ENCODE assay signal across 9 cellular contexts in the genomic region with DNA sequence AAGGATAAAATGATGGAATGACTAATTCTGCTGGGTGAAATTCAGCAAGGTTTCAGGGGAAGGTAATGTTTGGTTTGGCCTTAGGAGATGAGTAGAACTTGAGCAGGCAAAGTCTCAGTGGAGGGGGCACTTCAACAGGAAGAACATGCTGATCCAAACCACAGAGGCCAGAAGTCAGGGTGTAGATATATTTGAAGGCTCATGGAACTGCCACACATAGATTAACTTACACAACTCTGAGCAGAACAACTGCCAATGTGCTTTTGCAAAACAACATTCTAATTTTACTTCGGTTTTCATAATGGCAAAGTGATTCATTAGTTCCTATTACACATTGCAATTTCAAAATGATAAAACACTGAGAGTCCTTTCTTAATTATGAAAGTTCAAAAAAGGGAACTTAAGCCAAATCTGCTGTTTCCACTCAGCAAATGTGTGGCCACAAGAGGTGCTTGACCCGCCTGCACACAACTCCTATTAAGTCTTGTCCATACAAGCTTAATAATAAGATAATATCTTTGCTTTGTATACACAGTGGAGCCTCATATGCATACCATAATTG.
DNase-seq lines count a peak whose midpoint lies in the region; ATAC-seq and TF ChIP-seq lines count a peak whose summit lies in the region.
"Had no signal": no experiment of that assay in that cellular context is flagged by ENCODE, and none has a peak within 500 bp of the region (broad histone marks: within the 10 kb centered on the region; RNA-seq: fewer than 3 reads in every experiment).

No MANE protein-coding gene starts in this region.

- H3K4me3 ChIP-seq in fibroblast of the aortic adventitia (ENCODE audit: low read depth, low read length), result no peak overlapping the region
- H3K4me3 ChIP-seq: body of pancreas had no signal

- TF ChIP-seq CTCF in fibroblast of the aortic adventitia (IDR thresholded peaks at IDR 0.05; ENCODE audit: insufficient read depth, low read length), result peak; percentile 26
- TF ChIP-seq CTCF in WTC11 (IDR thresholded peaks at IDR 0.05), result no peak

- ATAC-seq in GM21529 (IDR thresholded peaks at IDR 0.05; ENCODE audit: unreplicated experiment), result peak; percentile 80
- ATAC-seq in WTC11, result no peak
- ATAC-seq: body of pancreas had no signal

- DNase-seq in ELR (ENCODE audit: low read depth) (peak; percentile 82), MV-4-11 (lab: John Stamatoyannopoulos, UW) (peak; percentile 99), fibroblast of the aortic adventitia (ENCODE audit: low read depth) (peak; percentile 99), anterior cingulate cortex (lab: John Stamatoyannopoulos, UW) (no peak), WTC11 (ENCODE audit: low spot score) (no peak), DMS53 (lab: John Stamatoyannopoulos, UW) (no peak), NCI-H446 (lab: John Stamatoyannopoulos, UW) (no peak)

- H3K36me3 Mint-ChIP-seq in WTC11, result no peaks in the 10 kb centered on the region

- POLR2A ChIA-PET in WTC11 (lab: Charles Lee), result interaction anchor here (1.0 kb wide), 1 partner anchor 9 kb away, joined by 3 read pairs; no protein-coding TSS in a partner anchor

- CTCF ChIA-PET in WTC11 (lab: Charles Lee), result no interaction called here

- H3K4me1 Mint-ChIP-seq in WTC11, result no peaks in the 10 kb centered on the region

- no peaks in the 10 kb centered on the region for H3K9me3 Mint-ChIP-seq in WTC11

- H3K4me3 Mint-ChIP-seq in WTC11, result no peak overlapping the region

- H3K27me3 Mint-ChIP-seq in WTC11 (ENCODE audit: low read depth), result no peaks in the 10 kb centered on the region

- no peak overlapping the region for H3K27ac Mint-ChIP-seq in WTC11

TF ChIP-seq in WTC11, 78 proteins besides CTCF, POLR2A, EP300 and RAD21:
- no peak for TF ChIP-seq RELA (CRISPR knock-in tag; IDR thresholded peaks at IDR 0.05; ENCODE audit: borderline replicate concordance)
- no peak for TF ChIP-seq RORB (CRISPR knock-in tag; IDR thresholded peaks at IDR 0.05)
- no peak for TF ChIP-seq PRRX2 (CRISPR knock-in tag; IDR thresholded peaks at IDR 0.05)

Comparison
In these comparisons a context has a peak if more than half of its experiments do, and no peak if none do; other contexts are left out.
1. DNase-seq: peak in ELR (single experiment), MV-4-11 (single experiment) and fibroblast of the aortic adventitia (single experiment); none in anterior cingulate cortex (0 of 58), WTC11 (single experiment), DMS53 (single experiment) and NCI-H446 (0 of 2).